Comparison of ENCODE assay signal across 1 cellular context in the genomic region with DNA sequence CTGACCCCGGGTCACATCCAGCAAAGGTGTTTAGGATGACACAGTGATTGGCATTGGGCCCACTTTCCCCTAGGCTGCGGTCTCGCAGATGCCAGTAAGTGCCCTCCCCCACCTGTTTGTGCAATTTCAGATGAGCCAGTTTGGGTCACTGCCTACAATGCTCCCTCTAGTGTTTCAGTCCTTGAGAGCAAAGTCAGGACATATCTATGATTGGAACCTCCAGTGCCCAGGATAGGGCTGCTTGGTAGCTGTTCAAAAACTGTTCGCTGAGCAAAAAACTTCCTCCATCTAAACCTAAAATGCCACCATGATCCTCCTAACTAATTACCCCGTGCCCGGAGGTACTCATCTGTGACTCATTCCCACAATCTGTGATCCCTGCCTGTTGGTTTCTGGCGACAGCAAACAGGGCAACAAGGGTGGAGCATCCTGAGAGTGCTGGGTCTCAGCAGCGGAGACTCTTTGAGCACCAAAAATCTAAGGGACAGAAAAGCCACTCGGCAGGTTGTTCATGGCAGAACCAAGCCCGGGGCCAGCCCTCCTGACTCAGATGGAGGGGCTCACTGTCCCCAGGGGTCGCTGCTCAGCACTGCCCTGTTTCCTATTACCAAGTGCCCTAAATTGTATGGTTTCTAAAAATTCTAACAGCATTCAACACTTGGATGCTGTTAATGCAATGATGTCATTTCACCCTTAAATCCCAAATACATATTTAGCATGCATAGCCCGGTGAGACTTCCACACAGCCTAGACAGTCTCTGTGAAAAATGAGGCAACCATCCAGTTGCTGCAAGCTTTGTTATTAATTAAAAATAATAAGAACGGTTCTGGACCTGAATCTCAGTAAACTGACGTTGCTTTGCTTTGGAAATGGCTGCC.
A peak's percentile ranks its signal among the peaks of the same experiment; 100 is the strongest.
TF ChIP-seq lines count a peak whose summit lies in the region.

No MANE protein-coding gene starts in this region.

TF ChIP-seq in HepG2, 621 proteins besides CTCF, POLR2A, EP300 and RAD21 (continued from another document and continues in another):
- TF ChIP-seq, protein P1, sequence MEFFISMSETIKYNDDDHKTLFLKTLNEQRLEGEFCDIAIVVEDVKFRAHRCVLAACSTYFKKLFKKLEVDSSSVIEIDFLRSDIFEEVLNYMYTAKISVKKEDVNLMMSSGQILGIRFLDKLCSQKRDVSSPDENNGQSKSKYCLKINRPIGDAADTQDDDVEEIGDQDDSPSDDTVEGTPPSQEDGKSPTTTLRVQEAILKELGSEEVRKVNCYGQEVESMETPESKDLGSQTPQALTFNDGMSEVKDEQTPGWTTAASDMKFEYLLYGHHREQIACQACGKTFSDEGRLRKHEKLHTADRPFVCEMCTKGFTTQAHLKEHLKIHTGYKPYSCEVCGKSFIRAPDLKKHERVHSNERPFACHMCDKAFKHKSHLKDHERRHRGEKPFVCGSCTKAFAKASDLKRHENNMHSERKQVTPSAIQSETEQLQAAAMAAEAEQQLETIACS (CRISPR knock-in tag; IDR thresholded peaks at IDR 0.05), result no peak
- no peak for TF ChIP-seq ZNF383 (CRISPR knock-in tag; IDR thresholded peaks at IDR 0.05; ENCODE audit: borderline replicate concordance)
- TF ChIP-seq, protein P2, sequence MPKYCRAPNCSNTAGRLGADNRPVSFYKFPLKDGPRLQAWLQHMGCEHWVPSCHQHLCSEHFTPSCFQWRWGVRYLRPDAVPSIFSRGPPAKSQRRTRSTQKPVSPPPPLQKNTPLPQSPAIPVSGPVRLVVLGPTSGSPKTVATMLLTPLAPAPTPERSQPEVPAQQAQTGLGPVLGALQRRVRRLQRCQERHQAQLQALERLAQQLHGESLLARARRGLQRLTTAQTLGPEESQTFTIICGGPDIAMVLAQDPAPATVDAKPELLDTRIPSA (CRISPR knock-in tag; IDR thresholded peaks at IDR 0.05; ENCODE audit: borderline replicate concordance), result no peak
- TF ChIP-seq ZBTB38 (CRISPR knock-in tag; IDR thresholded peaks at IDR 0.05), result no peak
- TF ChIP-seq CBFB (CRISPR knock-in tag; IDR thresholded peaks at IDR 0.05), result 0 out of 2 replicates have a peak, but pooled peaks have one; percentile 22
- TF ChIP-seq ZNF720 (CRISPR knock-in tag; IDR thresholded peaks at IDR 0.05), result no peak
- no peak for TF ChIP-seq GATA4 (IDR thresholded peaks at IDR 0.05; ENCODE audit: borderline replicate concordance, low read depth)
- TF ChIP-seq DR1 (CRISPR knock-in tag; IDR thresholded peaks at IDR 0.05), result no peak
- no peak for TF ChIP-seq UBTF (CRISPR knock-in tag; IDR thresholded peaks at IDR 0.05)
- no peak for TF ChIP-seq ZNF552 (CRISPR knock-in tag; IDR thresholded peaks at IDR 0.05; ENCODE audit: borderline replicate concordance)
- no peak for TF ChIP-seq ZSCAN22 (CRISPR knock-in tag; IDR thresholded peaks at IDR 0.05)
- no peak for TF ChIP-seq ZNF746 (CRISPR knock-in tag; IDR thresholded peaks at IDR 0.05)
- TF ChIP-seq NCOR1 (IDR thresholded peaks at IDR 0.05; ENCODE audit: borderline replicate concordance, low read length), result no peak
- peak; percentile 43; the same call in 1 of the 2 replicates for TF ChIP-seq THRA (CRISPR knock-in tag; IDR thresholded peaks at IDR 0.05; ENCODE audit: borderline replicate concordance)
- no peak for TF ChIP-seq ZNF790 (CRISPR knock-in tag; IDR thresholded peaks at IDR 0.05; ENCODE audit: borderline replicate concordance)
- no peak for TF ChIP-seq SNRNP70 (IDR thresholded peaks at IDR 0.05; ENCODE audit: low read depth, low read length)
- TF ChIP-seq ZBTB2 (CRISPR knock-in tag; IDR thresholded peaks at IDR 0.05; ENCODE audit: low read depth), result no peak
- TF ChIP-seq ZNF468 (CRISPR knock-in tag; IDR thresholded peaks at IDR 0.05), result no peak
- TF ChIP-seq ZFY (CRISPR knock-in tag; IDR thresholded peaks at IDR 0.05), result peak; percentile 9; the same call in 1 of the 2 replicates
- TF ChIP-seq ZNF281 (CRISPR knock-in tag; IDR thresholded peaks at IDR 0.05; ENCODE audit: borderline replicate concordance), result peak; percentile 99
- no peak for TF ChIP-seq ZBTB10 (CRISPR knock-in tag; IDR thresholded peaks at IDR 0.05; ENCODE audit: borderline replicate concordance)
- TF ChIP-seq ARNT (IDR thresholded peaks at IDR 0.05), result no peak
- TF ChIP-seq NFE2L1 (CRISPR knock-in tag; IDR thresholded peaks at IDR 0.05; ENCODE audit: borderline replicate concordance), result no peak
- TF ChIP-seq IKZF4 (CRISPR knock-in tag; IDR thresholded peaks at IDR 0.05; ENCODE audit: borderline replicate concordance, low read depth, not compliant biosample characterization), result no peak
- TF ChIP-seq, protein P3, sequence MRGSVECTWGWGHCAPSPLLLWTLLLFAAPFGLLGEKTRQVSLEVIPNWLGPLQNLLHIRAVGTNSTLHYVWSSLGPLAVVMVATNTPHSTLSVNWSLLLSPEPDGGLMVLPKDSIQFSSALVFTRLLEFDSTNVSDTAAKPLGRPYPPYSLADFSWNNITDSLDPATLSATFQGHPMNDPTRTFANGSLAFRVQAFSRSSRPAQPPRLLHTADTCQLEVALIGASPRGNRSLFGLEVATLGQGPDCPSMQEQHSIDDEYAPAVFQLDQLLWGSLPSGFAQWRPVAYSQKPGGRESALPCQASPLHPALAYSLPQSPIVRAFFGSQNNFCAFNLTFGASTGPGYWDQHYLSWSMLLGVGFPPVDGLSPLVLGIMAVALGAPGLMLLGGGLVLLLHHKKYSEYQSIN (CRISPR knock-in tag; IDR thresholded peaks at IDR 0.05; ENCODE audit: borderline replicate concordance), result no peak
- TF ChIP-seq THAP9 (CRISPR knock-in tag; IDR thresholded peaks at IDR 0.05; ENCODE audit: borderline replicate concordance), result no peak
- no peak for TF ChIP-seq ZFP36 (IDR thresholded peaks at IDR 0.05; ENCODE audit: borderline replicate concordance, low read depth, low read length, partially characterized antibody)
- TF ChIP-seq, protein P4, sequence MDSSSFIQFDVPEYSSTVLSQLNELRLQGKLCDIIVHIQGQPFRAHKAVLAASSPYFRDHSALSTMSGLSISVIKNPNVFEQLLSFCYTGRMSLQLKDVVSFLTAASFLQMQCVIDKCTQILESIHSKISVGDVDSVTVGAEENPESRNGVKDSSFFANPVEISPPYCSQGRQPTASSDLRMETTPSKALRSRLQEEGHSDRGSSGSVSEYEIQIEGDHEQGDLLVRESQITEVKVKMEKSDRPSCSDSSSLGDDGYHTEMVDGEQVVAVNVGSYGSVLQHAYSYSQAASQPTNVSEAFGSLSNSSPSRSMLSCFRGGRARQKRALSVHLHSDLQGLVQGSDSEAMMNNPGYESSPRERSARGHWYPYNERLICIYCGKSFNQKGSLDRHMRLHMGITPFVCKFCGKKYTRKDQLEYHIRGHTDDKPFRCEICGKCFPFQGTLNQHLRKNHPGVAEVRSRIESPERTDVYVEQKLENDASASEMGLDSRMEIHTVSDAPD (CRISPR knock-in tag; IDR thresholded peaks at IDR 0.05), result 0 out of 2 replicates have a peak, but pooled peaks have one; percentile 46
- TF ChIP-seq, protein P5, sequence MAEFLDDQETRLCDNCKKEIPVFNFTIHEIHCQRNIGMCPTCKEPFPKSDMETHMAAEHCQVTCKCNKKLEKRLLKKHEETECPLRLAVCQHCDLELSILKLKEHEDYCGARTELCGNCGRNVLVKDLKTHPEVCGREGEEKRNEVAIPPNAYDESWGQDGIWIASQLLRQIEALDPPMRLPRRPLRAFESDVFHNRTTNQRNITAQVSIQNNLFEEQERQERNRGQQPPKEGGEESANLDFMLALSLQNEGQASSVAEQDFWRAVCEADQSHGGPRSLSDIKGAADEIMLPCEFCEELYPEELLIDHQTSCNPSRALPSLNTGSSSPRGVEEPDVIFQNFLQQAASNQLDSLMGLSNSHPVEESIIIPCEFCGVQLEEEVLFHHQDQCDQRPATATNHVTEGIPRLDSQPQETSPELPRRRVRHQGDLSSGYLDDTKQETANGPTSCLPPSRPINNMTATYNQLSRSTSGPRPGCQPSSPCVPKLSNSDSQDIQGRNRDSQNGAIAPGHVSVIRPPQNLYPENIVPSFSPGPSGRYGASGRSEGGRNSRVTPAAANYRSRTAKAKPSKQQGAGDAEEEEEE (CRISPR knock-in tag; IDR thresholded peaks at IDR 0.05; ENCODE audit: borderline replicate concordance), result no peak
